Comparison of ENCODE assay signal across 10 cellular contexts in genomic region chr12:113247123-113248045, GRCh38. TPM values are rescaled to one million over a fixed set of nuclear protein-coding genes. Genes with fewer than 3 reads are reported as not detected.
DNase-seq lines count a peak whose midpoint lies in the region; ATAC-seq and TF ChIP-seq lines count a peak whose summit lies in the region.
"Had no signal": no experiment of that assay in that cellular context is flagged by ENCODE, and none has a peak within 500 bp of the region (broad histone marks: within the 10 kb centered on the region; RNA-seq: fewer than 3 reads in every experiment).

No MANE protein-coding gene starts in this region.

- POLR2A ChIA-PET in activated CD4-positive, alpha-beta memory T cell treated with anti-CD3 and anti-CD28 coated beads, Interleukin-2, amount 10 ng/mL, durations not matched to agents 7 days and 5 days (lab: Charles Lee) = no interaction called here

- DNase-seq in NB4 (ENCODE audit: low read depth) = peak; percentile 97
- DNase-seq in choroid plexus epithelial cell (ENCODE audit: low read depth) = peak; percentile 49
- DNase-seq in activated CD4-positive, alpha-beta memory T cell treated with anti-CD3 and anti-CD28 coated beads, Interleukin-2, amount 10 ng/mL, durations not matched to agents 7 days and 5 days = no peak
- no peak for DNase-seq in NCI-H446 treated with DMSO at 0.1 percent for 48 hours (lab: John Stamatoyannopoulos, UW)
- DNase-seq in natural killer cell = no peak
- DNase-seq: activated CD4-positive, alpha-beta T cell treated with anti-CD3 and anti-CD28 coated beads, Interleukin-2, amount 50 U/mL, for 48 hours; COR-L47 had no signal

- H3K27me3 Mint-ChIP-seq in nephron (ENCODE audit: low read depth) = peaks cover 13% of the 10 kb centered on the region
- no peaks in the 10 kb centered on the region for H3K27me3 Mint-ChIP-seq in activated CD4-positive, alpha-beta memory T cell treated with anti-CD3 and anti-CD28 coated beads, Interleukin-2, amount 10 ng/mL, durations not matched to agents 7 days and 5 days
- no peaks in the 10 kb centered on the region for H3K27me3 Mint-ChIP-seq in natural killer cell (ENCODE audit: low read depth in 2 of 2)

- H3K36me3 Mint-ChIP-seq in nephron (ENCODE audit: low read depth) = no peaks in the 10 kb centered on the region
- H3K36me3 Mint-ChIP-seq in activated CD4-positive, alpha-beta memory T cell treated with anti-CD3 and anti-CD28 coated beads, Interleukin-2, amount 10 ng/mL, durations not matched to agents 7 days and 5 days (ENCODE audit: low read depth) = peaks cover 13% of the 10 kb centered on the region
- H3K36me3 Mint-ChIP-seq in natural killer cell = no peaks in the 10 kb centered on the region

- H3K27ac ChIP-seq in C4-2B = peak overlapping the region; percentile 77

- no peaks in the 10 kb centered on the region for H3K9me3 Mint-ChIP-seq in nephron
- peaks cover under 1% of the 10 kb centered on the region for H3K9me3 Mint-ChIP-seq in activated CD4-positive, alpha-beta memory T cell treated with anti-CD3 and anti-CD28 coated beads, Interleukin-2, amount 10 ng/mL, durations not matched to agents 7 days and 5 days
- no peaks in the 10 kb centered on the region for H3K9me3 Mint-ChIP-seq in natural killer cell

- CTCF ChIA-PET in activated CD4-positive, alpha-beta memory T cell treated with anti-CD3 and anti-CD28 coated beads, Interleukin-2, amount 10 ng/mL, durations not matched to agents 7 days and 5 days (lab: Charles Lee) = no interaction called here

- H3K4me1 Mint-ChIP-seq in nephron = peaks cover 59% of the 10 kb centered on the region
- peaks cover 4% of the 10 kb centered on the region for H3K4me1 Mint-ChIP-seq in activated CD4-positive, alpha-beta memory T cell treated with anti-CD3 and anti-CD28 coated beads, Interleukin-2, amount 10 ng/mL, durations not matched to agents 7 days and 5 days
- H3K4me1 Mint-ChIP-seq in natural killer cell = no peaks in the 10 kb centered on the region

- ATAC-seq in natural killer cell (no peak), GM21786 (IDR thresholded peaks at IDR 0.05; ENCODE audit: unreplicated experiment) (no peak)

- H3K4me3 ChIP-seq in NB4 (ENCODE audit: low read depth, low read length) (no peak overlapping the region), choroid plexus epithelial cell (ENCODE audit: low read depth, low read length) (no peak overlapping the region)

- H3K4me3 Mint-ChIP-seq in nephron (peak overlapping the region in 2 of 3 experiments; percentile 44 to 51), natural killer cell (no peak overlapping the region)
- no peak overlapping the region for H3K4me3 Mint-ChIP-seq in activated CD4-positive, alpha-beta memory T cell treated with anti-CD3 and anti-CD28 coated beads, Interleukin-2, amount 10 ng/mL, durations not matched to agents 7 days and 5 days

- no peak for TF ChIP-seq POLR2A in NB4 (IDR thresholded peaks at IDR 0.05; ENCODE audit: extremely low read depth, insufficient read length)

- intact Hi-C loops in natural killer cell (cut with micrococcal nuclease) = no loop called here

- H3K27ac Mint-ChIP-seq in nephron (peak overlapping the region; percentile 95 to 96 (median 95)), natural killer cell (no peak overlapping the region)
- no peak overlapping the region for H3K27ac Mint-ChIP-seq in activated CD4-positive, alpha-beta memory T cell treated with anti-CD3 and anti-CD28 coated beads, Interleukin-2, amount 10 ng/mL, durations not matched to agents 7 days and 5 days

- TF ChIP-seq CTCF in C4-2B (conservative IDR thresholded peaks at IDR 0.05) (no peak), NB4 (IDR thresholded peaks at IDR 0.05; ENCODE audit: low read depth, low read length) (no peak), choroid plexus epithelial cell (conservative IDR thresholded peaks at IDR 0.05; ENCODE audit: low read depth, low read length) (no peak), nephron (IDR thresholded peaks at IDR 0.05; ENCODE audit: unreplicated experiment in 3 of 3) (no peak), natural killer cell (IDR thresholded peaks at IDR 0.05) (no peak)

RNA-seq across cellular contexts. Expression of gene TPCN1, which starts 26.1 kb away (rescaled TPM):
- total RNA-seq in activated CD4-positive, alpha-beta memory T cell treated with anti-CD3 and anti-CD28 coated beads, Interleukin-2, amount 10 ng/mL, durations not matched to agents 7 days and 5 days = 10 to 100 TPM; 18.3 to 19.2 TPM
- total RNA-seq in natural killer cell = 10 to 100 TPM in 2 of 3 donors, 1 to 10 TPM in 1; 7.2 to 21.4 (median 10.7) TPM

Comparison
In these comparisons a context has a peak if more than half of its experiments do, and no peak if none do; other contexts are left out.
1. DNase-seq: peak in NB4 (single experiment) and choroid plexus epithelial cell (single experiment); none in activated CD4-positive, alpha-beta memory T cell treated with anti-CD3 and anti-CD28 coated beads, Interleukin-2, amount 10 ng/mL, durations not matched to agents 7 days and 5 days (single experiment), NCI-H446 treated with DMSO at 0.1 percent for 48 hours (single experiment) and natural killer cell (single experiment).
2. H3K27ac Mint-ChIP-seq: peak in nephron (3 of 3); none in activated CD4-positive, alpha-beta memory T cell treated with anti-CD3 and anti-CD28 coated beads, Interleukin-2, amount 10 ng/mL, durations not matched to agents 7 days and 5 days (single experiment) and natural killer cell (0 of 2).
3. H3K4me3 Mint-ChIP-seq: peak in nephron (2 of 3); none in activated CD4-positive, alpha-beta memory T cell treated with anti-CD3 and anti-CD28 coated beads, Interleukin-2, amount 10 ng/mL, durations not matched to agents 7 days and 5 days (single experiment) and natural killer cell (single experiment).